14 cellular contexts compared by ENCODE assay signal in genomic region chr1:157966034-157966671, GRCh38. TPM values are rescaled to one million over a fixed set of nuclear protein-coding genes. Genes with fewer than 3 reads are reported as not detected.
DNase-seq lines count a peak whose midpoint lies in the region; TF ChIP-seq lines count a peak whose summit lies in the region.
"Had no signal": no experiment of that assay in that cellular context is flagged by ENCODE, and none has a peak within 500 bp of the region (broad histone marks: within the 10 kb centered on the region; RNA-seq: fewer than 3 reads in every experiment).

No MANE protein-coding gene starts in this region.

- H3K4me1 ChIP-seq in liver (ENCODE audit: control insufficient read depth in 4 of 4, insufficient read depth in 4 of 4, low read length in 3 of 4) = peaks cover 4 to 12% (median 10%) of the 10 kb centered on the region in 4 donors

- no peak overlapping the region for H3K27ac ChIP-seq in liver (ENCODE audit: low read depth in 1 of 2, low read length in 2 of 2)
- H3K27ac ChIP-seq: SK-N-MC had no signal

- no peaks in the 10 kb centered on the region for H3K27me3 ChIP-seq in liver (ENCODE audit: control insufficient read depth in 4 of 4, insufficient read depth in 4 of 4, low read length in 3 of 4)

- no peak overlapping the region for H3K4me3 ChIP-seq in choroid plexus epithelial cell (ENCODE audit: low read depth, low read length)
- H3K4me3 ChIP-seq in liver (ENCODE audit: low read depth in 1 of 3, low read length in 3 of 3) = no peak overlapping the region
- H3K4me3 ChIP-seq: SK-N-MC had no signal

- no peak for TF ChIP-seq RAD21 in liver (IDR thresholded peaks at IDR 0.05)

- H3K9ac ChIP-seq in liver (ENCODE audit: low read depth in 1 of 2, low read length in 2 of 2) = no peak overlapping the region

- 37% methylated on average over 9 of the region's 9 CpGs for WGBS in liver

- TF ChIP-seq CTCF in choroid plexus epithelial cell (conservative IDR thresholded peaks at IDR 0.05; ENCODE audit: low read depth, low read length) (no peak), liver (IDR thresholded peaks at IDR 0.05; ENCODE audit: low read depth, low read length, missing input control) (no peak)

- DNase-seq in HT-29 (ENCODE audit: low spot score) (peak; percentile 82), choroid plexus epithelial cell (ENCODE audit: low read depth) (peak; percentile 87), NCI-H1694 treated with DMSO at 0.1 percent for 48 hours (lab: John Stamatoyannopoulos, UW) (no peak), SK-N-DZ (ENCODE audit: low spot score) (no peak), activated gamma-delta T cell treated with Interleukin-2 at 50 U/mL for 16 hours (no peak)
- DNase-seq in stimulated activated CD4-positive, alpha-beta T cell treated with anti-CD3 and anti-CD28 coated beads, Interleukin-4, amount 100 ng/mL, for 4 hours = no peak
- DNase-seq: activated CD4-positive, alpha-beta T cell treated with anti-CD3 and anti-CD28 coated beads for 1 hour; central memory CD4-positive, alpha-beta T cell; left cardiac atrium; NCI-H1105 treated with DMSO at 0.1 percent for 48 hours; NCI-H774; stimulated activated naive CD8-positive, alpha-beta T cell treated with anti-CD3 and anti-CD28 coated beads, Interleukin-15, Interleukin-2, amounts not matched to agents 100 U/mL and 50 U/mL, for 24 hours had no signal

- peaks cover 0 to 3% (median 0%) of the 10 kb centered on the region in 4 donors for H3K9me3 ChIP-seq in liver (ENCODE audit: control insufficient read depth in 4 of 4, low read length in 3 of 4)

- no peaks in the 10 kb centered on the region for H3K36me3 ChIP-seq in liver (ENCODE audit: control insufficient read depth in 4 of 4, insufficient read depth in 3 of 4, low read depth in 1 of 4, low read length in 3 of 4)

TF ChIP-seq in liver, 16 proteins besides CTCF, POLR2A, EP300 and RAD21:
- no peak for TF ChIP-seq ATF3 (IDR thresholded peaks at IDR 0.05)
- TF ChIP-seq GABPA (IDR thresholded peaks at IDR 0.05 in 1 of 2, conservative IDR thresholded peaks at IDR 0.05 in 1 of 2) = no peak
- TF ChIP-seq EGR1 (IDR thresholded peaks at IDR 0.05; ENCODE audit: low read depth in 2 of 2) = no peak
- no peak for TF ChIP-seq NR2F2 (IDR thresholded peaks at IDR 0.05)
- no peak for TF ChIP-seq ZBTB33 (IDR thresholded peaks at IDR 0.05)
- TF ChIP-seq RXRA (IDR thresholded peaks at IDR 0.05) = peak in 1 of 2 donors; percentile 71
- peak; percentile 16 for TF ChIP-seq REST (IDR thresholded peaks at IDR 0.05)
- TF ChIP-seq FOXA2 (IDR thresholded peaks at IDR 0.05) = no peak
- no peak for TF ChIP-seq YY1 (IDR thresholded peaks at IDR 0.05)
- TF ChIP-seq TAF1 (conservative IDR thresholded peaks at IDR 0.05) = no peak
- no peak for TF ChIP-seq JUND (IDR thresholded peaks at IDR 0.05)
- no peak for TF ChIP-seq HNF4G (IDR thresholded peaks at IDR 0.05)
- peak in 1 of 2 donors; percentile 46 for TF ChIP-seq HNF4A (conservative IDR thresholded peaks at IDR 0.05)
- peak; percentile 35 for TF ChIP-seq SP1 (IDR thresholded peaks at IDR 0.05)
- peak; percentile 76 for TF ChIP-seq MAX (IDR thresholded peaks at IDR 0.05)
- TF ChIP-seq FOXA1 (IDR thresholded peaks at IDR 0.05) = no peak

RNA-seq across cellular contexts. Expression of gene KIRREL1, which starts 27.3 kb away (rescaled TPM):
- total RNA-seq in HT-29 (2014; rRNA removed; shearing (Covaris generic)) = 6.8 and 7.3 TPM in 2 replicates
- 1 to 10 TPM; 3.6 to 6.0 TPM for total RNA-seq in liver
- polyA plus RNA-seq in liver = 1 to 10 TPM in 1 of 2 donors, under 1 TPM in 1; 0.82 to 2.6 TPM
- 0.54 and 0.59 TPM in 2 replicates for polyA plus RNA-seq in SK-N-DZ (2014; cell fraction: cytosol; rRNA removed)
- 0.43 and 0.45 TPM in 2 replicates for polyA plus RNA-seq in SK-N-DZ (2014; cell fraction: nucleus; rRNA removed)

Comparison
In these comparisons a context has a peak if more than half of its experiments do, and no peak if none do; other contexts are left out.
1. DNase-seq: peak in HT-29 (single experiment) and choroid plexus epithelial cell (single experiment); none in NCI-H1694 treated with DMSO at 0.1 percent for 48 hours (single experiment), stimulated activated CD4-positive, alpha-beta T cell treated with anti-CD3 and anti-CD28 coated beads, Interleukin-4, amount 100 ng/mL, for 4 hours (0 of 2), SK-N-DZ (single experiment) and activated gamma-delta T cell treated with Interleukin-2 at 50 U/mL for 16 hours (single experiment).